Comparison of ENCODE assay signal across 1 cellular context in genomic region chr19:40420766-40421467, GRCh38.
TF ChIP-seq lines count a peak whose summit lies in the region.

No MANE protein-coding gene starts in this region.

TF ChIP-seq in K562, 482 proteins besides CTCF, POLR2A, EP300 and RAD21 (continued from another document and continues in another):
- TF ChIP-seq ATF3 (IDR thresholded peaks at IDR 0.05) (no peak), ATF3 (CRISPR knock-in tag; conservative IDR thresholded peaks at IDR 0.05) (no peak), PRDM10 (IDR thresholded peaks at IDR 0.05; ENCODE audit: partially characterized antibody) (peak; percentile 73), CBFA2T3 (IDR thresholded peaks at IDR 0.05) (peak; percentile 64), NRF1 (conservative IDR thresholded peaks at IDR 0.05 in 1 of 2, IDR thresholded peaks at IDR 0.05 in 1 of 2) (peak; percentile 90 to 92), NR2C2 (CRISPR knock-in tag; IDR thresholded peaks at IDR 0.05) (no peak), NR2C2 (tag; IDR thresholded peaks at IDR 0.05) (peak; percentile 23; the same call in 1 of the 2 replicates), SREBF2 (CRISPR knock-in tag; IDR thresholded peaks at IDR 0.05) (no peak), ZNF507 (tag; conservative IDR thresholded peaks at IDR 0.05) (no peak), ZNF12 (CRISPR knock-in tag; IDR thresholded peaks at IDR 0.05) (no peak), RB1 (IDR thresholded peaks at IDR 0.05; ENCODE audit: low read depth) (peak; percentile 82), RBBP5 (IDR thresholded peaks at IDR 0.05; ENCODE audit: borderline replicate concordance, insufficient read depth, low read length, poor library complexity, severe bottlenecking) (peak; percentile 47), ZNF609 (CRISPR knock-in tag; IDR thresholded peaks at IDR 0.05; ENCODE audit: borderline replicate concordance) (0 out of 2 replicates have a peak, but pooled peaks have one; percentile 68), MNT (conservative IDR thresholded peaks at IDR 0.05) (peak; percentile 75 to 90), JUN (IDR thresholded peaks at IDR 0.05; ENCODE audit: borderline replicate concordance, low read depth, low read length) (0 out of 2 replicates have a peak, but pooled peaks have one; percentile 18), JUN (CRISPR knock-in tag; IDR thresholded peaks at IDR 0.05; ENCODE audit: borderline replicate concordance) (no peak), TBP (optimal IDR thresholded peaks at IDR 0.05; ENCODE audit: low read depth, low read length) (peak; percentile 75), CBX1 (IDR thresholded peaks at IDR 0.05; ENCODE audit: low read depth) (peak; percentile 74; the same call in 1 of the 2 replicates), HDAC8 (tag; IDR thresholded peaks at IDR 0.05) (0 out of 2 replicates have a peak, but pooled peaks have one; percentile 45), DEAF1 (CRISPR knock-in tag; IDR thresholded peaks at IDR 0.05) (peak; percentile 42; the same call in 1 of the 2 replicates), E2F4 (CRISPR knock-in tag; IDR thresholded peaks at IDR 0.05; ENCODE audit: low read depth) (no peak), CBFA2T2 (conservative IDR thresholded peaks at IDR 0.05) (peak; percentile 48), ETV6 (IDR thresholded peaks at IDR 0.05; ENCODE audit: borderline replicate concordance in 1 of 2, low read depth in 2 of 2, low read length in 1 of 2) (peak in 1 of 2 experiments; percentile 85; a peak in 2 of 4 replicates), ETV6 (CRISPR knock-in tag; IDR thresholded peaks at IDR 0.05; ENCODE audit: borderline replicate concordance) (no peak), ZNF384 (IDR thresholded peaks at IDR 0.05; ENCODE audit: low read depth, low read length) (no peak), RREB1 (CRISPR knock-in tag; IDR thresholded peaks at IDR 0.05) (peak; percentile 43; the same call in 1 of the 2 replicates), DMBX1 (CRISPR knock-in tag; IDR thresholded peaks at IDR 0.05; ENCODE audit: borderline replicate concordance) (no peak), ZBTB17 (CRISPR knock-in tag; IDR thresholded peaks at IDR 0.05) (peak; percentile 32; the same call in 1 of the 2 replicates), ZNF551 (CRISPR knock-in tag; IDR thresholded peaks at IDR 0.05) (no peak), SMC3 (conservative IDR thresholded peaks at IDR 0.05; ENCODE audit: insufficient read depth, low read depth, low read length) (peak; percentile 78), ZNF184 (CRISPR knock-in tag; IDR thresholded peaks at IDR 0.05) (no peak), GABPA (tag; conservative IDR thresholded peaks at IDR 0.05; ENCODE audit: low read depth) (peak; percentile 61), PHF21A (IDR thresholded peaks at IDR 0.05; ENCODE audit: borderline replicate concordance, low read depth) (0 out of 2 replicates have a peak, but pooled peaks have one; percentile 44), CREB1 (IDR thresholded peaks at IDR 0.05) (no peak), CREB1 (CRISPR knock-in tag; IDR thresholded peaks at IDR 0.05) (peak; percentile 75; the same call in 1 of the 2 replicates), PHF20 (IDR thresholded peaks at IDR 0.05; ENCODE audit: partially characterized antibody) (peak; percentile 19), ZNF146 (CRISPR knock-in tag; IDR thresholded peaks at IDR 0.05; ENCODE audit: unreplicated experiment) (no peak), JUND (IDR thresholded peaks at IDR 0.05; ENCODE audit: borderline replicate concordance, low read depth, low read length) (peak; percentile 64), JUND (tag; IDR thresholded peaks at IDR 0.05; ENCODE audit: borderline replicate concordance, low read depth, low read length) (no peak; the same call in 2 of the 3 replicates), MYNN (IDR thresholded peaks at IDR 0.05) (peak; percentile 86), MYNN (CRISPR knock-in tag; IDR thresholded peaks at IDR 0.05) (no peak), SP1 (CRISPR knock-in tag; IDR thresholded peaks at IDR 0.05) (peak; percentile 88), YY1 (IDR thresholded peaks at IDR 0.05; ENCODE audit: borderline replicate concordance in 1 of 3, control insufficient read depth in 1 of 3, extremely low read depth in 1 of 3, insufficient read depth in 3 of 3, insufficient read length in 1 of 3, insufficient replicate concordance in 2 of 3, low read depth in 1 of 3, low read length in 2 of 3) (peak in 1 of 3 experiments; percentile 64), SAFB2 (IDR thresholded peaks at IDR 0.05; ENCODE audit: borderline replicate concordance, low read depth, low read length, severe bottlenecking) (no peak), BMI1 (IDR thresholded peaks at IDR 0.05; ENCODE audit: low read length) (no peak)
